24 cellular contexts compared by ENCODE assay signal in the genomic region with DNA sequence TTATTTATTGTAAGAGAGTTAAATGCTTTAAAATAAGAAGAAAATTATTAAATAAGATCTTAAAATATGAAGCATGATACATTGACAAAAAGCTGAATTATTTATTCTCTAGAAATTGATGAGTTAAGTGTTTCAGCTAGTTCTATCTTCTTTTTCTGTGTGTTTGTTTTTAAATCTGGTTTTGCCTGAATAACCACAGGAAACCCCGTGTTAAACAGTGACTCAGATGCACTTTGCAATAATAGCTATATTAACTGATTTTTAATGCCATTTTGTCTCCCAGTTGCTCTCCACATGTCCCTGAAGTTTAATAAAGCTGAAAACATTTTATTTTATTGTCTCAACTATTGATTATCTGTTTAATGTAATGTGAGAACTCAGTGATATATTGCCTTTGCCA.
"Had no signal": no experiment of that assay in that cellular context is flagged by ENCODE, and none has a peak within 500 bp of the region (broad histone marks: within the 10 kb centered on the region; RNA-seq: fewer than 3 reads in every experiment).

No MANE protein-coding gene starts in this region.

- H3K36me3 ChIP-seq: colonic mucosa, gastrocnemius medialis, sigmoid colon, spleen, thoracic aorta, tibial nerve, upper lobe of left lung, uterus had no signal

- H3K4me1 ChIP-seq: colonic mucosa, gastrocnemius medialis, psoas muscle, sigmoid colon, spleen, tibial nerve, upper lobe of left lung, uterus had no signal

- FAIRE-seq: endometrium, keratinocyte had no signal

- H3K4me3 ChIP-seq: colonic mucosa, gastrocnemius medialis, mucosa of descending colon, psoas muscle, sigmoid colon, spleen, thoracic aorta, tibial nerve, upper lobe of left lung, uterus had no signal

- H3K27ac ChIP-seq: colonic mucosa, epithelial cell of prostate, gastrocnemius medialis, psoas muscle, sigmoid colon, spleen, thoracic aorta, tibial nerve, upper lobe of left lung, uterus had no signal

- DNase-seq: central memory CD4-positive, alpha-beta T cell; colonic mucosa; effector memory CD8-positive, alpha-beta T cell; foreskin fibroblast; gastrocnemius medialis; head of caudate nucleus; mesenchymal stem cell; mucosa of descending colon; naive B cell; nucleus accumbens; psoas muscle; right cardiac atrium; sigmoid colon; spleen; stimulated activated CD4-positive, alpha-beta T cell treated with anti-CD3 and anti-CD28 coated beads, Interleukin-4, amount 100 ng/mL, for 4 hours; stimulated activated naive CD8-positive, alpha-beta T cell treated with anti-CD3 and anti-CD28 coated beads, Interleukin-15, Interleukin-2, amounts not matched to agents 100 U/mL and 50 U/mL, for 24 hours; substantia nigra; upper lobe of left lung; uterus had no signal

- H3K9me3 ChIP-seq: colonic mucosa, gastrocnemius medialis, thoracic aorta, uterus had no signal

- H3K27me3 ChIP-seq: colonic mucosa, gastrocnemius medialis, sigmoid colon, spleen, tibial nerve, upper lobe of left lung, uterus had no signal
